ENCODE assay signal across 1 cellular context in genomic region chr6:165746331-165746730, GRCh38.
TF ChIP-seq lines count a peak whose summit lies in the region.

No MANE protein-coding gene starts in this region.

TF ChIP-seq in HepG2, 621 proteins besides CTCF, POLR2A, EP300 and RAD21 (continued from another document):
- TF ChIP-seq AHDC1 (CRISPR knock-in tag; IDR thresholded peaks at IDR 0.05; ENCODE audit: borderline replicate concordance) (no peak), FOXO1 (CRISPR knock-in tag; IDR thresholded peaks at IDR 0.05) (no peak), FOSL2 (CRISPR knock-in tag; IDR thresholded peaks at IDR 0.05) (no peak), TERF1 (CRISPR knock-in tag; IDR thresholded peaks at IDR 0.05) (no peak), PRPF4 (IDR thresholded peaks at IDR 0.05; ENCODE audit: low read depth, low read length, poor library complexity, severe bottlenecking) (no peak)
- TF ChIP-seq, protein P1, sequence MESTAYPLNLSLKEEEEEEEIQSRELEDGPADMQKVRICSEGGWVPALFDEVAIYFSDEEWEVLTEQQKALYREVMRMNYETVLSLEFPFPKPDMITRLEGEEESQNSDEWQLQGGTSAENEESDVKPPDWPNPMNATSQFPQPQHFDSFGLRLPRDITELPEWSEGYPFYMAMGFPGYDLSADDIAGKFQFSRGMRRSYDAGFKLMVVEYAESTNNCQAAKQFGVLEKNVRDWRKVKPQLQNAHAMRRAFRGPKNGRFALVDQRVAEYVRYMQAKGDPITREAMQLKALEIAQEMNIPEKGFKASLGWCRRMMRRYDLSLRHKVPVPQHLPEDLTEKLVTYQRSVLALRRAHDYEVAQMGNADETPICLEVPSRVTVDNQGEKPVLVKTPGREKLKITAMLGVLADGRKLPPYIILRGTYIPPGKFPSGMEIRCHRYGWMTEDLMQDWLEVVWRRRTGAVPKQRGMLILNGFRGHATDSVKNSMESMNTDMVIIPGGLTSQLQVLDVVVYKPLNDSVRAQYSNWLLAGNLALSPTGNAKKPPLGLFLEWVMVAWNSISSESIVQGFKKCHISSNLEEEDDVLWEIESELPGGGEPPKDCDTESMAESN (CRISPR knock-in tag; conservative IDR thresholded peaks at IDR 0.05), result no peak
